25 cellular contexts compared by ENCODE assay signal in the genomic region with DNA sequence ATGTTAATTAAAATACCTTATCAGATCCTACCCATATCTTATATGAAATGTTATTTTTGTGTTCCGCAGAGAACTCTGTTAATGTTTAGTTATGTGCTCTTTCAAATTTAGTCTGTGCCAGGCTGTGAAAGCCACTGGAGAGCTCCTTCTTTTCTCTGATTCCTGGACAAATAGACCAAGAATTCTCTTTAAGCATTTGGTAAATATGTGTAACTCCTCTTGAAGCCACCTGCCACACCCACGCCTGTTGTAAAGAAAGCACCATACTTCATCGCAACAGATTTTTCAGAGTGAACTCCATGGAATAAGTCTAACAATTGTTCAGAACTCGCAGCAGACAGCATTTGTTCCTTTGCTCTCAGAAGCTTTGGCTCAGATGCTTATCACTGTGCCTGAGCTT.
"Had no signal": no experiment of that assay in that cellular context is flagged by ENCODE, and none has a peak within 500 bp of the region (broad histone marks: within the 10 kb centered on the region; RNA-seq: fewer than 3 reads in every experiment).

No MANE protein-coding gene starts in this region.

- ATAC-seq: K562, Right ventricle myocardium inferior, SK-N-SH treated with all-trans-retinoic acid at 6 μM for 48 hours had no signal

- H3K36me3 Mint-ChIP-seq: IgD-negative memory B cell had no signal

- H3K4me1 ChIP-seq: Peyer's patch, SJCRH30 had no signal

- H2AFZ ChIP-seq: PC-9 had no signal

- H3K4me3 ChIP-seq: K562, PC-9, Peyer's patch, SJCRH30 had no signal

- H3K4me2 ChIP-seq: KMS-11, PC-9 had no signal

- H3K4me1 Mint-ChIP-seq: IgD-negative memory B cell had no signal

- H3K27ac Mint-ChIP-seq: IgD-negative memory B cell had no signal

- H3K4me3 Mint-ChIP-seq: IgD-negative memory B cell had no signal

- DNase-seq: Kasumi-1; MM.1S; NCI-H1092 treated with DMSO at 0.1 percent for 48 hours; NCI-H1436; NCI-H187; NCI-H2029; NCI-H2081 treated with DMSO at 0.1 percent for 48 hours; NCI-H2171; NCI-H345; NCI-H446 treated with DMSO at 0.1 percent for 48 hours; NCI-H510A treated with DMSO at 0.1 percent for 48 hours; NCI-H526; NCI-H748 treated with DMSO at 0.1 percent for 48 hours; NK-92 treated with Interleukin-12 subunit alpha and Interleukin-12 subunit beta, amount 100 ng/mL, for 24 hours; OCI-M1; PC-9; Peyer's patch; SHP77 treated with DMSO at 0.1 percent for 48 hours; SJCRH30 had no signal

- H3K27me3 Mint-ChIP-seq: IgD-negative memory B cell had no signal

- H3K27ac ChIP-seq: HL-60, KMS-11, PC-9, Peyer's patch, SJCRH30 had no signal

- H3K27me3 ChIP-seq: Peyer's patch, SJCRH30 had no signal

- H3K9me3 ChIP-seq: Peyer's patch, SJCRH30 had no signal

- H3K36me3 ChIP-seq: Peyer's patch, SJCRH30 had no signal
